1 cellular context compared by ENCODE assay signal in the genomic region with DNA sequence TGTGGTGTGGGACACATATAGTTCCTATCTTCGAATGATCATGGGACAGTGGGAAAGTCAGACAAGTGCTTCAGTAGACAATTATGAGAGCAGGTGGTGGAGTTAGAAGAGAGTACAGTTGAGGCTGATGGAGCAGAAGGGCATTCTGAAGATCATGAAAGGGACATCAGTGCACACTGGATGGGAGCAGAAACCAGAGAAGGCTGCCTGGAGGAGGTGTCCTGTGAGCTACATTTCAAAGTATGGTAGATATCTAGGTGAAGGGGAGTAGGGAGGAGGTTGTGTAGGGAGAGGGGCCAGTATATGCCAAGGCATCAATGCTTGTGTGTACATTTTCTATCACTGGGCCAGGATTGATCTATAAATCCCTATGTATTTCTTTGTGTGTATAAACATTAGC.
TF ChIP-seq lines count a peak whose summit lies in the region.

No MANE protein-coding gene starts in this region.

TF ChIP-seq in K562, 482 proteins besides CTCF, POLR2A, EP300 and RAD21 (continued from another document):
- no peak for TF ChIP-seq NFE2 (IDR thresholded peaks at IDR 0.05; ENCODE audit: low read depth)
- TF ChIP-seq, protein P1, sequence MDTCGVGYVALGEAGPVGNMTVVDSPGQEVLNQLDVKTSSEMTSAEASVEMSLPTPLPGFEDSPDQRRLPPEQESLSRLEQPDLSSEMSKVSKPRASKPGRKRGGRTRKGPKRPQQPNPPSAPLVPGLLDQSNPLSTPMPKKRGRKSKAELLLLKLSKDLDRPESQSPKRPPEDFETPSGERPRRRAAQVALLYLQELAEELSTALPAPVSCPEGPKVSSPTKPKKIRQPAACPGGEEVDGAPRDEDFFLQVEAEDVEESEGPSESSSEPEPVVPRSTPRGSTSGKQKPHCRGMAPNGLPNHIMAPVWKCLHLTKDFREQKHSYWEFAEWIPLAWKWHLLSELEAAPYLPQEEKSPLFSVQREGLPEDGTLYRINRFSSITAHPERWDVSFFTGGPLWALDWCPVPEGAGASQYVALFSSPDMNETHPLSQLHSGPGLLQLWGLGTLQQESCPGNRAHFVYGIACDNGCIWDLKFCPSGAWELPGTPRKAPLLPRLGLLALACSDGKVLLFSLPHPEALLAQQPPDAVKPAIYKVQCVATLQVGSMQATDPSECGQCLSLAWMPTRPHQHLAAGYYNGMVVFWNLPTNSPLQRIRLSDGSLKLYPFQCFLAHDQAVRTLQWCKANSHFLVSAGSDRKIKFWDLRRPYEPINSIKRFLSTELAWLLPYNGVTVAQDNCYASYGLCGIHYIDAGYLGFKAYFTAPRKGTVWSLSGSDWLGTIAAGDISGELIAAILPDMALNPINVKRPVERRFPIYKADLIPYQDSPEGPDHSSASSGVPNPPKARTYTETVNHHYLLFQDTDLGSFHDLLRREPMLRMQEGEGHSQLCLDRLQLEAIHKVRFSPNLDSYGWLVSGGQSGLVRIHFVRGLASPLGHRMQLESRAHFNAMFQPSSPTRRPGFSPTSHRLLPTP (IDR thresholded peaks at IDR 0.05; ENCODE audit: borderline replicate concordance, extremely low read depth, insufficient read length) = peak; percentile 54
- no peak for TF ChIP-seq CBX1 (IDR thresholded peaks at IDR 0.05; ENCODE audit: low read depth)
- no peak for TF ChIP-seq ZNF3 (CRISPR knock-in tag; IDR thresholded peaks at IDR 0.05)
- TF ChIP-seq ZNF318 (IDR thresholded peaks at IDR 0.05; ENCODE audit: borderline replicate concordance in 1 of 2, low read depth in 1 of 2) = no peak
- TF ChIP-seq SMARCA5 (IDR thresholded peaks at IDR 0.05) = peak; percentile 75
- TF ChIP-seq MEIS2 (IDR thresholded peaks at IDR 0.05; ENCODE audit: partially characterized antibody) = no peak
- no peak for TF ChIP-seq CHD4 (IDR thresholded peaks at IDR 0.05; ENCODE audit: insufficient read depth, insufficient replicate concordance, low read depth, low read length, poor library complexity, severe bottlenecking)
- no peak for TF ChIP-seq ETS1 (conservative IDR thresholded peaks at IDR 0.05; ENCODE audit: control insufficient read depth, low read depth, low read length)
- peak; percentile 43 to 56 for TF ChIP-seq KDM1A (IDR thresholded peaks at IDR 0.05)
- no peak for TF ChIP-seq CBX2 (IDR thresholded peaks at IDR 0.05; ENCODE audit: insufficient read depth, low read length, poor library complexity, severe bottlenecking)
- no peak for TF ChIP-seq ZNF280B (CRISPR knock-in tag; IDR thresholded peaks at IDR 0.05)
- TF ChIP-seq BCL6 (CRISPR knock-in tag; IDR thresholded peaks at IDR 0.05) = no peak
- no peak for TF ChIP-seq IFI16 (CRISPR knock-in tag; IDR thresholded peaks at IDR 0.05)
- TF ChIP-seq RB1 (IDR thresholded peaks at IDR 0.05; ENCODE audit: low read depth) = no peak
- TF ChIP-seq, protein P2, sequence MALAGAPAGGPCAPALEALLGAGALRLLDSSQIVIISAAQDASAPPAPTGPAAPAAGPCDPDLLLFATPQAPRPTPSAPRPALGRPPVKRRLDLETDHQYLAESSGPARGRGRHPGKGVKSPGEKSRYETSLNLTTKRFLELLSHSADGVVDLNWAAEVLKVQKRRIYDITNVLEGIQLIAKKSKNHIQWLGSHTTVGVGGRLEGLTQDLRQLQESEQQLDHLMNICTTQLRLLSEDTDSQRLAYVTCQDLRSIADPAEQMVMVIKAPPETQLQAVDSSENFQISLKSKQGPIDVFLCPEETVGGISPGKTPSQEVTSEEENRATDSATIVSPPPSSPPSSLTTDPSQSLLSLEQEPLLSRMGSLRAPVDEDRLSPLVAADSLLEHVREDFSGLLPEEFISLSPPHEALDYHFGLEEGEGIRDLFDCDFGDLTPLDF (CRISPR knock-in tag; IDR thresholded peaks at IDR 0.05) = no peak
- no peak for TF ChIP-seq THRAP3 (IDR thresholded peaks at IDR 0.05; ENCODE audit: borderline replicate concordance)
- TF ChIP-seq CBFA2T2 (conservative IDR thresholded peaks at IDR 0.05) = no peak
- TF ChIP-seq PTRF (tag; IDR thresholded peaks at IDR 0.05) = no peak
- TF ChIP-seq LCOR (CRISPR knock-in tag; IDR thresholded peaks at IDR 0.05) = no peak
- no peak for TF ChIP-seq BACH1 (tag; IDR thresholded peaks at IDR 0.05)
- no peak for TF ChIP-seq GTF2A2 (tag; IDR thresholded peaks at IDR 0.05)
- TF ChIP-seq ZNF436 (CRISPR knock-in tag; IDR thresholded peaks at IDR 0.05) = peak; percentile 91
- no peak for TF ChIP-seq FOXK2 (conservative IDR thresholded peaks at IDR 0.05 in 1 of 2, IDR thresholded peaks at IDR 0.05 in 1 of 2; ENCODE audit: low read depth in 2 of 2)
- TF ChIP-seq, protein P3, sequence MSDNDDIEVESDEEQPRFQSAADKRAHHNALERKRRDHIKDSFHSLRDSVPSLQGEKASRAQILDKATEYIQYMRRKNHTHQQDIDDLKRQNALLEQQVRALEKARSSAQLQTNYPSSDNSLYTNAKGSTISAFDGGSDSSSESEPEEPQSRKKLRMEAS (CRISPR knock-in tag; IDR thresholded peaks at IDR 0.05) = no peak
- no peak for TF ChIP-seq GABPB1 (CRISPR knock-in tag; IDR thresholded peaks at IDR 0.05)
- TF ChIP-seq HNRNPUL1 (IDR thresholded peaks at IDR 0.05; ENCODE audit: low read length) = no peak
- TF ChIP-seq MTA3 (IDR thresholded peaks at IDR 0.05; ENCODE audit: borderline replicate concordance) = no peak
- TF ChIP-seq, protein P4, sequence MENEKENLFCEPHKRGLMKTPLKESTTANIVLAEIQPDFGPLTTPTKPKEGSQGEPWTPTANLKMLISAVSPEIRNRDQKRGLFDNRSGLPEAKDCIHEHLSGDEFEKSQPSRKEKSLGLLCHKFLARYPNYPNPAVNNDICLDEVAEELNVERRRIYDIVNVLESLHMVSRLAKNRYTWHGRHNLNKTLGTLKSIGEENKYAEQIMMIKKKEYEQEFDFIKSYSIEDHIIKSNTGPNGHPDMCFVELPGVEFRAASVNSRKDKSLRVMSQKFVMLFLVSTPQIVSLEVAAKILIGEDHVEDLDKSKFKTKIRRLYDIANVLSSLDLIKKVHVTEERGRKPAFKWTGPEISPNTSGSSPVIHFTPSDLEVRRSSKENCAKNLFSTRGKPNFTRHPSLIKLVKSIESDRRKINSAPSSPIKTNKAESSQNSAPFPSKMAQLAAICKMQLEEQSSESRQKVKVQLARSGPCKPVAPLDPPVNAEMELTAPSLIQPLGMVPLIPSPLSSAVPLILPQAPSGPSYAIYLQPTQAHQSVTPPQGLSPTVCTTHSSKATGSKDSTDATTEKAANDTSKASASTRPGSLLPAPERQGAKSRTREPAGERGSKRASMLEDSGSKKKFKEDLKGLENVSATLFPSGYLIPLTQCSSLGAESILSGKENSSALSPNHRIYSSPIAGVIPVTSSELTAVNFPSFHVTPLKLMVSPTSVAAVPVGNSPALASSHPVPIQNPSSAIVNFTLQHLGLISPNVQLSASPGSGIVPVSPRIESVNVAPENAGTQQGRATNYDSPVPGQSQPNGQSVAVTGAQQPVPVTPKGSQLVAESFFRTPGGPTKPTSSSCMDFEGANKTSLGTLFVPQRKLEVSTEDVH (IDR thresholded peaks at IDR 0.05; ENCODE audit: low read depth, partially characterized antibody) = no peak
- TF ChIP-seq LARP7 (IDR thresholded peaks at IDR 0.05) = no peak
- TF ChIP-seq, protein P5, sequence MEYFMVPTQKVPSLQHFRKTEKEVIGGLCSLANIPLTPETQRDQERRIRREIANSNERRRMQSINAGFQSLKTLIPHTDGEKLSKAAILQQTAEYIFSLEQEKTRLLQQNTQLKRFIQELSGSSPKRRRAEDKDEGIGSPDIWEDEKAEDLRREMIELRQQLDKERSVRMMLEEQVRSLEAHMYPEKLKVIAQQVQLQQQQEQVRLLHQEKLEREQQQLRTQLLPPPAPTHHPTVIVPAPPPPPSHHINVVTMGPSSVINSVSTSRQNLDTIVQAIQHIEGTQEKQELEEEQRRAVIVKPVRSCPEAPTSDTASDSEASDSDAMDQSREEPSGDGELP (CRISPR knock-in tag; IDR thresholded peaks at IDR 0.05; ENCODE audit: borderline replicate concordance) = no peak
- TF ChIP-seq HOXB6 (CRISPR knock-in tag; IDR thresholded peaks at IDR 0.05; ENCODE audit: borderline replicate concordance) = no peak
- no peak for TF ChIP-seq ZNF57 (CRISPR knock-in tag; IDR thresholded peaks at IDR 0.05)
- no peak for TF ChIP-seq SIX5 (IDR thresholded peaks at IDR 0.05; ENCODE audit: borderline replicate concordance in 1 of 2, insufficient read depth in 1 of 2, low read depth in 1 of 2, low read length in 2 of 2)
- no peak for TF ChIP-seq GTF2E2 (tag; IDR thresholded peaks at IDR 0.05)
- TF ChIP-seq FOXJ2 (tag; IDR thresholded peaks at IDR 0.05) = no peak
- TF ChIP-seq TCF15 (CRISPR knock-in tag; IDR thresholded peaks at IDR 0.05) = no peak
- peak; percentile 95 for TF ChIP-seq RBM25 (IDR thresholded peaks at IDR 0.05; ENCODE audit: low read depth, low read length, severe bottlenecking)
- no peak for TF ChIP-seq RAD51 (IDR thresholded peaks at IDR 0.05; ENCODE audit: borderline replicate concordance, low read depth)
- TF ChIP-seq U2AF1 (optimal IDR thresholded peaks at IDR 0.05; ENCODE audit: low read depth, low read length) = no peak
- no peak for TF ChIP-seq DDX20 (tag; IDR thresholded peaks at IDR 0.05; ENCODE audit: low read depth)
- TF ChIP-seq BCOR (IDR thresholded peaks at IDR 0.05) = peak; percentile 91
- no peak for TF ChIP-seq ZNF707 (CRISPR knock-in tag; conservative IDR thresholded peaks at IDR 0.05)
- TF ChIP-seq ZNF561 (CRISPR knock-in tag; conservative IDR thresholded peaks at IDR 0.05) = no peak
- no peak for TF ChIP-seq MTA2 (IDR thresholded peaks at IDR 0.05; ENCODE audit: low read depth)
- peak; percentile 98 for TF ChIP-seq ZFP36 (IDR thresholded peaks at IDR 0.05; ENCODE audit: low read depth, low read length, partially characterized antibody)
TF ChIP-seq in K562: peak in this region for 7.
